Comparison of ENCODE assay signal across 8 cellular contexts in the genomic region with DNA sequence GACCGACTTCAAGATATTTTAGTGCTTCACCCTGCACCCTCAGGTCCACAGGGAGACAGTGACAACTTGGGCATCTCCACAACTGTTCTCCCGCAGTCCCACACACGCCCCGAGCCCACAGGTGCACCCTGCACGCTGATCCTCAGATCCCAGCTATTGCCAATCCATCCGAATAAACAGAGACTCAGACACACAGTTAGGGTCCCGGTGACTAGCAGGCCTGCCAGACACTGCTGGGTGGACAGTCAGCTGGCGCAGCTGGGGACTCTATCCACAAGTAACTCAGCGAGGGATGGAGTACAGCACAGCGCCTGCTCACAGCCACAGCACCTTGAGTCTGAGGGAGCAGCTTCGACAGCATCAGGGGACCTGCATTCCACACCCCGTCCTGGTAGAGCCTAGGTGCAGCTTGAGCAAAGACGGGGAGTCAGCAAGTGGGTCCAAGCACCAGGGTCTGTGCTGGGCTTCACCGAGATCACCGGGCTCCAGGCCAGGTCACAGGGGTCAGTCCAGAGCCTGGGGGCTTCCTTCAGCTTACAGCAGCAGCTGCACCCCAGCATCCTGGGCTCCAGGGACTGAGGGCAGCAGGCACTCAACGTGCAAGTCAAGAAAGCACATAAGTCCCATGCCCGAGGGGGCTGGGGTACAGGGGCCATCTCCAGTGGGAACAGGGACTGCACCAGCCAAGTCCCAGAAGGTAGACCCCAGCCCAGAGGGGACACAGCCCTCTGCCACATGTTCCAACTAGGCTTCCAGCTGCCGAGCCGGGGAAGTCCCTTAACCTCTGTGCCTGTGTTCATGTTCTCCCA. TPM values are rescaled to one million over a fixed set of nuclear protein-coding genes. Genes with fewer than 3 reads are reported as not detected.
DNase-seq lines count a peak whose midpoint lies in the region; ATAC-seq and TF ChIP-seq lines count a peak whose summit lies in the region.

No MANE protein-coding gene starts in this region.

- H3K27ac ChIP-seq in caudate nucleus (ENCODE audit: low read depth, low read length), result no peak overlapping the region

- no peaks in the 10 kb centered on the region for H3K27me3 Mint-ChIP-seq in activated naive CD8-positive, alpha-beta T cell treated with anti-CD3 and anti-CD28 coated beads, Interleukin-2, amount 50 U/mL, for 24 hours
- H3K27me3 Mint-ChIP-seq in effector memory CD8-positive, alpha-beta T cell, result no peaks in the 10 kb centered on the region

- H3K4me1 Mint-ChIP-seq in activated naive CD8-positive, alpha-beta T cell treated with anti-CD3 and anti-CD28 coated beads, Interleukin-2, amount 50 U/mL, for 24 hours, result peaks cover 43% of the 10 kb centered on the region
- H3K4me1 Mint-ChIP-seq in effector memory CD8-positive, alpha-beta T cell (ENCODE audit: low read depth in 2 of 2), result peaks cover 15 to 28% of the 10 kb centered on the region in 2 donors

- H3K4me3 Mint-ChIP-seq in activated naive CD8-positive, alpha-beta T cell treated with anti-CD3 and anti-CD28 coated beads, Interleukin-2, amount 50 U/mL, for 24 hours, result peak overlapping the region; percentile 5
- peak overlapping the region in 1 of 2 donors; percentile 24 for H3K4me3 Mint-ChIP-seq in effector memory CD8-positive, alpha-beta T cell

- DNase-seq in activated T-cell treated with anti-CD3 and anti-CD28 coated beads for 48 hours (ENCODE audit: low read depth) (peak; percentile 41), M059J (ENCODE audit: low read depth) (peak; percentile 25), caudate nucleus (lab: John Stamatoyannopoulos, UW) (no peak)
- no peak for DNase-seq in activated T-cell treated with anti-CD3 and anti-CD28 coated beads, Interleukin-2, amount 50 U/mL, for 1 hour
- DNase-seq in activated naive CD8-positive, alpha-beta T cell treated with anti-CD3 and anti-CD28 coated beads, Interleukin-2, amount 50 U/mL, for 24 hours, result peak; percentile 50
- DNase-seq in stimulated activated CD4-positive, alpha-beta T cell treated with anti-CD3 and anti-CD28 coated beads, Interleukin-4, amount 100 ng/mL, for 1 hour, result peak; percentile 36
- DNase-seq in effector memory CD8-positive, alpha-beta T cell, result no peak

- peaks cover 53% of the 10 kb centered on the region for H3K36me3 Mint-ChIP-seq in activated naive CD8-positive, alpha-beta T cell treated with anti-CD3 and anti-CD28 coated beads, Interleukin-2, amount 50 U/mL, for 24 hours (ENCODE audit: low read depth)
- peaks cover 69% of the 10 kb centered on the region for H3K36me3 Mint-ChIP-seq in effector memory CD8-positive, alpha-beta T cell (ENCODE audit: insufficient read depth)

- peak; percentile 8 for ATAC-seq in activated naive CD8-positive, alpha-beta T cell treated with anti-CD3 and anti-CD28 coated beads, Interleukin-2, amount 50 U/mL, for 24 hours
- no peak for ATAC-seq in effector memory CD8-positive, alpha-beta T cell (replicated peaks)
- no peak; the same call in 2 of the 3 replicates for ATAC-seq in SK-N-SH treated with all-trans-retinoic acid at 6 μM for 48 hours

- peak overlapping the region; percentile 74 for H3K27ac Mint-ChIP-seq in activated naive CD8-positive, alpha-beta T cell treated with anti-CD3 and anti-CD28 coated beads, Interleukin-2, amount 50 U/mL, for 24 hours
- peak overlapping the region in 1 of 2 donors; percentile 57 for H3K27ac Mint-ChIP-seq in effector memory CD8-positive, alpha-beta T cell

- H3K9me3 Mint-ChIP-seq in activated naive CD8-positive, alpha-beta T cell treated with anti-CD3 and anti-CD28 coated beads, Interleukin-2, amount 50 U/mL, for 24 hours, result no peaks in the 10 kb centered on the region
- H3K9me3 Mint-ChIP-seq in effector memory CD8-positive, alpha-beta T cell, result no peaks in the 10 kb centered on the region

TF ChIP-seq in SK-N-SH treated with all-trans-retinoic acid at 6 μM for 48 hours, 23 proteins besides CTCF, POLR2A, EP300 and RAD21:
- TF ChIP-seq ZFP3 (CRISPR knock-in tag; IDR thresholded peaks at IDR 0.05), result no peak
- TF ChIP-seq SNAI2 (CRISPR knock-in tag; IDR thresholded peaks at IDR 0.05), result no peak
- TF ChIP-seq ZNF8 (CRISPR knock-in tag; IDR thresholded peaks at IDR 0.05), result no peak
TF ChIP-seq in SK-N-SH treated with all-trans-retinoic acid at 6 μM for 48 hours: peak in this region for 0.

RNA-seq across cellular contexts. Expression of gene RPL3, which starts 7.6 kb away (rescaled TPM):
- 627 and 755 TPM in 2 replicates for total RNA-seq in M059J (2014; rRNA removed; shearing (Covaris generic))

RNA-seq across cellular contexts. Expression of gene SYNGR1, which starts 38.0 kb away (rescaled TPM):
- total RNA-seq in M059J (2014; rRNA removed; shearing (Covaris generic)), result 13.6 and 14.9 TPM in 2 replicates

Comparison
In these comparisons a context has a peak if more than half of its experiments do, and no peak if none do; other contexts are left out.
1. DNase-seq: peak in activated T-cell treated with anti-CD3 and anti-CD28 coated beads for 48 hours (single experiment), M059J (single experiment), activated naive CD8-positive, alpha-beta T cell treated with anti-CD3 and anti-CD28 coated beads, Interleukin-2, amount 50 U/mL, for 24 hours (single experiment) and stimulated activated CD4-positive, alpha-beta T cell treated with anti-CD3 and anti-CD28 coated beads, Interleukin-4, amount 100 ng/mL, for 1 hour (single experiment); none in activated T-cell treated with anti-CD3 and anti-CD28 coated beads, Interleukin-2, amount 50 U/mL, for 1 hour (single experiment), effector memory CD8-positive, alpha-beta T cell (0 of 3) and caudate nucleus (0 of 61).